ENCODE assay signal across 16 cellular contexts in genomic region chr1:151661728-151662127, GRCh38. TPM values are rescaled to one million over a fixed set of nuclear protein-coding genes. Genes with fewer than 3 reads are reported as not detected.
DNase-seq lines count a peak whose midpoint lies in the region; ATAC-seq lines count a peak whose summit lies in the region.
"Had no signal": no experiment of that assay in that cellular context is flagged by ENCODE, and none has a peak within 500 bp of the region (broad histone marks: within the 10 kb centered on the region; RNA-seq: fewer than 3 reads in every experiment).

No MANE protein-coding gene starts in this region.

- peaks cover 9% of the 10 kb centered on the region for H3K4me1 ChIP-seq in CD4-positive, CD25-positive, alpha-beta regulatory T cell (ENCODE audit: control insufficient read depth, insufficient read depth, low read length, poor library complexity, severe bottlenecking)
- peaks cover 0 to 5% of the 10 kb centered on the region in 2 donors for H3K4me1 ChIP-seq in muscle layer of duodenum (ENCODE audit: control insufficient read depth in 1 of 2, insufficient read depth in 2 of 2, low read length in 2 of 2)
- no peaks in the 10 kb centered on the region for H3K4me1 ChIP-seq in mesenchymal stem cell (ENCODE audit: control insufficient read depth, insufficient read depth, low read depth, low read length)

- no peaks in the 10 kb centered on the region for H3K27me3 ChIP-seq in CD4-positive, CD25-positive, alpha-beta regulatory T cell (ENCODE audit: control insufficient read depth, insufficient read depth, low read length)
- H3K27me3 ChIP-seq in muscle layer of duodenum (ENCODE audit: low read depth, low read length) = no peaks in the 10 kb centered on the region
- H3K27me3 ChIP-seq in mesenchymal stem cell (ENCODE audit: control insufficient read depth in 1 of 2, insufficient read depth in 1 of 2, low read length in 2 of 2) = no peaks in the 10 kb centered on the region
- H3K27me3 ChIP-seq: stomach had no signal

- CTCF ChIA-PET in activated CD4-positive, alpha-beta memory T cell treated with anti-CD3 and anti-CD28 coated beads, Interleukin-2, amount 10 ng/mL, durations not matched to agents 7 days and 5 days (lab: Charles Lee) = interaction anchor here (1.4 kb wide), 1 partner anchor 73 kb away, joined by 5 read pairs; no protein-coding TSS in a partner anchor

- no peak overlapping the region for H2BK15ac ChIP-seq in mesenchymal stem cell (ENCODE audit: low read depth, poor library complexity, severe bottlenecking)

- ATAC-seq in CD4-positive, CD25-positive, alpha-beta regulatory T cell (ENCODE audit: low read depth in 2 of 2) = peak; percentile 40 to 50
- ATAC-seq in HG03025 (IDR thresholded peaks at IDR 0.05; ENCODE audit: low FRiP score, unreplicated experiment) = no peak
- ATAC-seq: right cardiac atrium had no signal

- no peaks in the 10 kb centered on the region for H3K27me3 Mint-ChIP-seq in CD4-positive, CD25-positive, alpha-beta regulatory T cell
- H3K27me3 Mint-ChIP-seq in activated CD4-positive, alpha-beta memory T cell treated with anti-CD3 and anti-CD28 coated beads, Interleukin-2, amount 10 ng/mL, durations not matched to agents 7 days and 5 days = no peaks in the 10 kb centered on the region
- H3K27me3 Mint-ChIP-seq: IgD-negative memory B cell had no signal

- peaks cover 24% of the 10 kb centered on the region for H3K36me3 ChIP-seq in CD4-positive, CD25-positive, alpha-beta regulatory T cell (ENCODE audit: control insufficient read depth, insufficient read depth, low read length)
- H3K36me3 ChIP-seq in muscle layer of duodenum (ENCODE audit: control insufficient read depth in 1 of 2, insufficient read depth in 2 of 2, low read length in 2 of 2) = peaks cover 6 to 43% of the 10 kb centered on the region in 2 donors
- H3K36me3 ChIP-seq in mesenchymal stem cell (ENCODE audit: control insufficient read depth in 1 of 2, insufficient read depth in 2 of 2, low read depth in 1 of 2, low read length in 2 of 2) = peaks cover 7 to 61% of the 10 kb centered on the region in 2 experiments

- no peak overlapping the region for H3K4me2 ChIP-seq in mesenchymal stem cell (ENCODE audit: low read length, poor library complexity, severe bottlenecking)

- H3K27ac ChIP-seq in CD4-positive, CD25-positive, alpha-beta regulatory T cell (ENCODE audit: insufficient read depth, low read length, poor library complexity, severe bottlenecking) = peak overlapping the region; percentile 62
- H3K27ac ChIP-seq in muscle layer of duodenum (ENCODE audit: low read length) (peak overlapping the region; percentile 13), mesenchymal stem cell (ENCODE audit: low read length, poor library complexity, severe bottlenecking) (no peak overlapping the region)

- no peak overlapping the region for H2BK120ac ChIP-seq in mesenchymal stem cell (ENCODE audit: low read depth, low read length)

- POLR2A ChIA-PET in activated CD4-positive, alpha-beta memory T cell treated with anti-CD3 and anti-CD28 coated beads, Interleukin-2, amount 10 ng/mL, durations not matched to agents 7 days and 5 days (lab: Charles Lee) = no interaction called here

- H3K4me1 Mint-ChIP-seq in CD4-positive, CD25-positive, alpha-beta regulatory T cell = peaks cover 18 to 42% (median 22%) of the 10 kb centered on the region in 4 donors
- H3K4me1 Mint-ChIP-seq in activated CD4-positive, alpha-beta memory T cell treated with anti-CD3 and anti-CD28 coated beads, Interleukin-2, amount 10 ng/mL, durations not matched to agents 7 days and 5 days = peaks cover 12% of the 10 kb centered on the region

- no peak overlapping the region for H3K9ac ChIP-seq in mesenchymal stem cell (ENCODE audit: low read length)

- H2BK5ac ChIP-seq in mesenchymal stem cell (ENCODE audit: low read depth, low read length, poor library complexity, severe bottlenecking) = no peak overlapping the region

- WGBS in mesenchymal stem cell = 97% methylated on average over 3 of the region's 6 CpGs

- peak overlapping the region in 3 of 4 donors; percentile 2 to 74 (median 72) for H3K4me3 Mint-ChIP-seq in CD4-positive, CD25-positive, alpha-beta regulatory T cell
- no peak overlapping the region for H3K4me3 Mint-ChIP-seq in activated CD4-positive, alpha-beta memory T cell treated with anti-CD3 and anti-CD28 coated beads, Interleukin-2, amount 10 ng/mL, durations not matched to agents 7 days and 5 days
- H3K4me3 Mint-ChIP-seq: IgD-negative memory B cell had no signal

- peak overlapping the region; percentile 46 for H3K4me3 ChIP-seq in CD4-positive, CD25-positive, alpha-beta regulatory T cell (ENCODE audit: low read depth, low read length)
- H3K4me3 ChIP-seq in muscle layer of duodenum (ENCODE audit: low read depth in 1 of 2, low read length in 2 of 2) (no peak overlapping the region), mesenchymal stem cell (ENCODE audit: insufficient read depth in 1 of 2, low read depth in 1 of 2, low read length in 2 of 2) (no peak overlapping the region)
- H3K4me3 ChIP-seq: stomach had no signal

- DNase-seq in CD4-positive, CD25-positive, alpha-beta regulatory T cell = peak in 1 of 3 donors; percentile 53
- DNase-seq in HuH-7 (ENCODE audit: low spot score) = peak; percentile 10
- no peak for DNase-seq in activated CD4-positive, alpha-beta memory T cell treated with anti-CD3 and anti-CD28 coated beads, Interleukin-2, amount 10 ng/mL, durations not matched to agents 7 days and 5 days
- no peak for DNase-seq in NCI-H510A treated with DMSO at 0.1 percent for 48 hours (lab: John Stamatoyannopoulos, UW)
- no peak for DNase-seq in central memory CD4-positive, alpha-beta T cell
- no peak for DNase-seq in mesenchymal stem cell
- DNase-seq: activated CD4-positive, alpha-beta T cell treated with anti-CD3 and anti-CD28 coated beads for 1 hour; NCI-H1694; right cardiac atrium; SHP77; stomach had no signal

- H3K14ac ChIP-seq in mesenchymal stem cell (ENCODE audit: low read length in 2 of 2) = no peak overlapping the region

- no peak overlapping the region for H4K91ac ChIP-seq in mesenchymal stem cell (ENCODE audit: low read length)

- H3K27ac Mint-ChIP-seq in CD4-positive, CD25-positive, alpha-beta regulatory T cell = peak overlapping the region; percentile 86 to 98 (median 92)
- H3K27ac Mint-ChIP-seq in activated CD4-positive, alpha-beta memory T cell treated with anti-CD3 and anti-CD28 coated beads, Interleukin-2, amount 10 ng/mL, durations not matched to agents 7 days and 5 days = peak overlapping the region; percentile 63

- no peak overlapping the region for H4K8ac ChIP-seq in mesenchymal stem cell (ENCODE audit: low read length)

- H3K79me1 ChIP-seq in mesenchymal stem cell (replicated peaks; ENCODE audit: low read length, poor library complexity, severe bottlenecking) = peaks cover 8% of the 10 kb centered on the region

- H3K9me3 Mint-ChIP-seq in CD4-positive, CD25-positive, alpha-beta regulatory T cell = no peaks in the 10 kb centered on the region
- no peaks in the 10 kb centered on the region for H3K9me3 Mint-ChIP-seq in activated CD4-positive, alpha-beta memory T cell treated with anti-CD3 and anti-CD28 coated beads, Interleukin-2, amount 10 ng/mL, durations not matched to agents 7 days and 5 days
- H3K9me3 Mint-ChIP-seq: IgD-negative memory B cell had no signal

- no peak overlapping the region for H2AFZ ChIP-seq in mesenchymal stem cell (ENCODE audit: low read depth, low read length)

- no peak overlapping the region for H3K18ac ChIP-seq in mesenchymal stem cell (ENCODE audit: low read depth in 1 of 2, low read length in 2 of 2)

- H2AK5ac ChIP-seq in mesenchymal stem cell (ENCODE audit: low read length, severe bottlenecking) = no peak overlapping the region

- no peaks in the 10 kb centered on the region for H3K9me3 ChIP-seq in CD4-positive, CD25-positive, alpha-beta regulatory T cell (ENCODE audit: control insufficient read depth in 2 of 2, low read length in 2 of 2)
- no peaks in the 10 kb centered on the region for H3K9me3 ChIP-seq in muscle layer of duodenum (ENCODE audit: control insufficient read depth in 1 of 2, low read length in 2 of 2)
- no peaks in the 10 kb centered on the region for H3K9me3 ChIP-seq in mesenchymal stem cell (ENCODE audit: control insufficient read depth, low read length)
- H3K9me3 ChIP-seq: stomach had no signal

- peaks cover 39% of the 10 kb centered on the region for H3K36me3 Mint-ChIP-seq in CD4-positive, CD25-positive, alpha-beta regulatory T cell
- peaks cover 24% of the 10 kb centered on the region for H3K36me3 Mint-ChIP-seq in activated CD4-positive, alpha-beta memory T cell treated with anti-CD3 and anti-CD28 coated beads, Interleukin-2, amount 10 ng/mL, durations not matched to agents 7 days and 5 days (ENCODE audit: low read depth)

- H2BK12ac ChIP-seq in mesenchymal stem cell (ENCODE audit: low read length in 2 of 2) = no peak overlapping the region

- H3K4ac ChIP-seq in mesenchymal stem cell (ENCODE audit: low read depth in 1 of 2, low read length in 2 of 2) = no peak overlapping the region

- no peak overlapping the region for H3K23ac ChIP-seq in mesenchymal stem cell (ENCODE audit: low read length in 2 of 2)

RNA-seq across cellular contexts. Expression of gene SNX27, which starts 49.9 kb away (rescaled TPM):
- total RNA-seq in CD4-positive, CD25-positive, alpha-beta regulatory T cell = 25.3 TPM
- 10 to 100 TPM; 10.4 to 12.7 (median 11.5) TPM for polyA plus RNA-seq in CD4-positive, CD25-positive, alpha-beta regulatory T cell
- total RNA-seq in activated CD4-positive, alpha-beta memory T cell treated with anti-CD3 and anti-CD28 coated beads, Interleukin-2, amount 10 ng/mL, durations not matched to agents 7 days and 5 days = 10 to 100 TPM; 28.9 to 29.6 TPM
- 19.7 TPM for polyA plus RNA-seq in mesenchymal stem cell (2013, experiment 1 of 2)
- polyA plus RNA-seq in mesenchymal stem cell (2013, experiment 2 of 2) = 18.9 TPM

RNA-seq across cellular contexts. Expression of gene CELF3, which starts 54.9 kb away (rescaled TPM):
- not detected for total RNA-seq in CD4-positive, CD25-positive, alpha-beta regulatory T cell
- not detected for polyA plus RNA-seq in CD4-positive, CD25-positive, alpha-beta regulatory T cell
- total RNA-seq in activated CD4-positive, alpha-beta memory T cell treated with anti-CD3 and anti-CD28 coated beads, Interleukin-2, amount 10 ng/mL, durations not matched to agents 7 days and 5 days = not detected
- polyA plus RNA-seq in mesenchymal stem cell (2013, experiment 1 of 2) = not detected
- not detected for polyA plus RNA-seq in mesenchymal stem cell (2013, experiment 2 of 2)
- total RNA-seq: chondrocyte, fibroblast of lung had no signal
- polyA plus RNA-seq: fibroblast of lung, IgD-negative memory B cell had no signal

RNA-seq across cellular contexts. Expression of gene RIIAD1, which starts 59.6 kb away (rescaled TPM):
- total RNA-seq in CD4-positive, CD25-positive, alpha-beta regulatory T cell = not detected
- not detected for polyA plus RNA-seq in CD4-positive, CD25-positive, alpha-beta regulatory T cell
- not detected for total RNA-seq in activated CD4-positive, alpha-beta memory T cell treated with anti-CD3 and anti-CD28 coated beads, Interleukin-2, amount 10 ng/mL, durations not matched to agents 7 days and 5 days
- 0.37 TPM for polyA plus RNA-seq in mesenchymal stem cell (2013, experiment 1 of 2)
- not detected for polyA plus RNA-seq in mesenchymal stem cell (2013, experiment 2 of 2)
- total RNA-seq: chondrocyte, fibroblast of lung, stomach had no signal
- polyA plus RNA-seq: fibroblast of lung, IgD-negative memory B cell had no signal
